ENCODE assay signal across 11 cellular contexts in genomic region chr9:128202648-128203023, GRCh38. TPM values are rescaled to one million over a fixed set of nuclear protein-coding genes. Genes with fewer than 3 reads are reported as not detected.
DNase-seq lines count a peak whose midpoint lies in the region; FAIRE-seq and TF ChIP-seq lines count a peak whose summit lies in the region.
"Had no signal": no experiment of that assay in that cellular context is flagged by ENCODE, and none has a peak within 500 bp of the region (broad histone marks: within the 10 kb centered on the region; RNA-seq: fewer than 3 reads in every experiment).

No MANE protein-coding gene starts in this region.

- peak overlapping the region; percentile 54; the same call in 1 of the 2 replicates for H3K27ac Mint-ChIP-seq in HFFc6
- peak overlapping the region; percentile 63 for H3K27ac Mint-ChIP-seq in astrocyte (ENCODE audit: unreplicated experiment)
- no peak overlapping the region for H3K27ac Mint-ChIP-seq in nephron progenitor cell

- H3K79me2 ChIP-seq in astrocyte (ENCODE audit: insufficient read depth, low read length): peaks cover 4% of the 10 kb centered on the region

- H3K27me3 Mint-ChIP-seq in HFFc6 (ENCODE audit: insufficient read depth) (peaks cover 1% of the 10 kb centered on the region; the same call in 1 of the 2 replicates), astrocyte (ENCODE audit: low read depth, unreplicated experiment) (no peaks in the 10 kb centered on the region), nephron progenitor cell (ENCODE audit: low read depth, poor library complexity) (no peaks in the 10 kb centered on the region)

- peak overlapping the region; percentile 78 for H3K4me3 ChIP-seq in BLaER1
- no peak overlapping the region for H3K4me3 ChIP-seq in astrocyte (ENCODE audit: insufficient read depth, low read depth, low read length)

- peaks cover 37% of the 10 kb centered on the region for H3K4me1 Mint-ChIP-seq in HFFc6 (ENCODE audit: low read depth)
- H3K4me1 Mint-ChIP-seq in astrocyte (ENCODE audit: low read depth, unreplicated experiment): peaks cover 25% of the 10 kb centered on the region
- H3K4me1 Mint-ChIP-seq in nephron progenitor cell: peaks cover 42% of the 10 kb centered on the region

- H3K9ac ChIP-seq in BLaER1 (no peak overlapping the region), astrocyte (ENCODE audit: low read length) (peak overlapping the region; percentile 7)

- H3K4me1 ChIP-seq in BLaER1 (peaks cover 45% of the 10 kb centered on the region), astrocyte (ENCODE audit: insufficient read depth, low read length) (peaks cover 21% of the 10 kb centered on the region)

- H3K9me3 Mint-ChIP-seq in HFFc6 (no peaks in the 10 kb centered on the region; the same call in 1 of the 2 replicates), astrocyte (ENCODE audit: unreplicated experiment) (no peaks in the 10 kb centered on the region), nephron progenitor cell (no peaks in the 10 kb centered on the region)

- DNase-seq in HFFc6: no peak
- no peak for DNase-seq in astrocyte (ENCODE audit: low read depth)
- no peak for DNase-seq in nephron progenitor cell
- no peak for DNase-seq in NCI-H2196 treated with DMSO at 0.1 percent for 48 hours (lab: John Stamatoyannopoulos, UW; ENCODE audit: unreplicated experiment)
- DNase-seq in stimulated activated CD4-positive, alpha-beta T cell treated with anti-CD3 and anti-CD28 coated beads, Interleukin-12 subunit alpha, Interleukin-12 subunit beta, amount 100 ng/mL, for 4 hours: no peak
- DNase-seq in DMS 273 (lab: John Stamatoyannopoulos, UW; ENCODE audit: unreplicated experiment): no peak
- DNase-seq in EL: no peak

- no peak for FAIRE-seq in astrocyte (lab: Jason Lieb, UNC)

- H2AFZ ChIP-seq in astrocyte (ENCODE audit: low read depth, low read length): peak overlapping the region; percentile 42

- H3K36me3 Mint-ChIP-seq in HFFc6 (ENCODE audit: low read depth): peaks cover 5% of the 10 kb centered on the region; the same call in 1 of the 2 replicates
- peaks cover 4% of the 10 kb centered on the region for H3K36me3 Mint-ChIP-seq in astrocyte (ENCODE audit: low read depth, unreplicated experiment)
- no peaks in the 10 kb centered on the region for H3K36me3 Mint-ChIP-seq in nephron progenitor cell (ENCODE audit: low read depth)

- H3K4me3 Mint-ChIP-seq in HFFc6: peak overlapping the region; percentile 63
- H3K4me3 Mint-ChIP-seq in astrocyte (ENCODE audit: unreplicated experiment): peak overlapping the region; percentile 91
- H3K4me3 Mint-ChIP-seq in nephron progenitor cell: peak overlapping the region; percentile 84

- no peaks in the 10 kb centered on the region for H3K9me3 ChIP-seq in BLaER1
- H3K9me3 ChIP-seq in astrocyte (ENCODE audit: insufficient read depth, low read depth, low read length): no peaks in the 10 kb centered on the region
- H3K9me3 ChIP-seq: prostate gland had no signal

- H3K36me3 ChIP-seq in BLaER1 (no peaks in the 10 kb centered on the region), astrocyte (ENCODE audit: insufficient read depth, low read length) (no peaks in the 10 kb centered on the region)
- H3K36me3 ChIP-seq: prostate gland had no signal

- H4K20me1 ChIP-seq in BLaER1: no peaks in the 10 kb centered on the region
- peaks cover 4% of the 10 kb centered on the region for H4K20me1 ChIP-seq in astrocyte (ENCODE audit: insufficient read depth, low read length)

- TF ChIP-seq CTCF in HFFc6 (IDR thresholded peaks at IDR 0.05): no peak
- TF ChIP-seq CTCF in astrocyte (IDR thresholded peaks at IDR 0.05; ENCODE audit: insufficient read depth, low read depth, low read length): no peak
- TF ChIP-seq CTCF in nephron progenitor cell (IDR thresholded peaks at IDR 0.05): no peak

- H3K27ac ChIP-seq in BLaER1 (no peak overlapping the region), astrocyte (ENCODE audit: low read depth, low read length) (peak overlapping the region; percentile 66)

- H3K27me3 ChIP-seq in BLaER1 (no peaks in the 10 kb centered on the region), astrocyte (ENCODE audit: insufficient read depth, low read length) (no peaks in the 10 kb centered on the region)

- H3K4me2 ChIP-seq in BLaER1 (peak overlapping the region; percentile 100), astrocyte (ENCODE audit: low read length) (peak overlapping the region; percentile 97)

RNA-seq across cellular contexts. Expression of gene DNM1, which starts 0.5 kb away (rescaled TPM):
- 10 to 100 TPM; 17.4 to 38.2 (median 32.7) TPM for total RNA-seq in HFFc6 (2021; fragmentation: NEBNext Ultra II Directional; extraction: Animal tissue kit (Norgen Biotek cat#: 25700))
- 29.7 and 37.6 TPM in 2 replicates for total RNA-seq in astrocyte

RNA-seq across cellular contexts. Expression of gene CIZ1, which starts 11.3 kb away (rescaled TPM):
- 100 to 1,000 TPM; 119 to 168 (median 148) TPM for total RNA-seq in HFFc6 (2021; fragmentation: NEBNext Ultra II Directional; extraction: Animal tissue kit (Norgen Biotek cat#: 25700))
- 110 and 117 TPM in 2 replicates for total RNA-seq in astrocyte

RNA-seq across cellular contexts. Expression of gene BBLN, which starts 42.6 kb away (rescaled TPM):
- 10 to 100 TPM; 45.7 to 63.2 (median 50.5) TPM for total RNA-seq in HFFc6 (2021; fragmentation: NEBNext Ultra II Directional; extraction: Animal tissue kit (Norgen Biotek cat#: 25700))
- total RNA-seq in astrocyte: 47.3 and 56.6 TPM in 2 replicates

RNA-seq across cellular contexts. Expression of gene LCN2, which starts 53.4 kb away (rescaled TPM):
- not detected for total RNA-seq in HFFc6 (2021; fragmentation: NEBNext Ultra II Directional; extraction: Animal tissue kit (Norgen Biotek cat#: 25700))
- not detected in 2 replicates for total RNA-seq in astrocyte
- total RNA-seq: Daoy; T-helper 2 cell treated with Interferon-gamma antibody and Interleukin-4, amounts not matched to agents 100 ng/mL and 5 ng/mL, for 36 hours had no signal
